Comparison of ENCODE assay signal across 1 cellular context in the genomic region with DNA sequence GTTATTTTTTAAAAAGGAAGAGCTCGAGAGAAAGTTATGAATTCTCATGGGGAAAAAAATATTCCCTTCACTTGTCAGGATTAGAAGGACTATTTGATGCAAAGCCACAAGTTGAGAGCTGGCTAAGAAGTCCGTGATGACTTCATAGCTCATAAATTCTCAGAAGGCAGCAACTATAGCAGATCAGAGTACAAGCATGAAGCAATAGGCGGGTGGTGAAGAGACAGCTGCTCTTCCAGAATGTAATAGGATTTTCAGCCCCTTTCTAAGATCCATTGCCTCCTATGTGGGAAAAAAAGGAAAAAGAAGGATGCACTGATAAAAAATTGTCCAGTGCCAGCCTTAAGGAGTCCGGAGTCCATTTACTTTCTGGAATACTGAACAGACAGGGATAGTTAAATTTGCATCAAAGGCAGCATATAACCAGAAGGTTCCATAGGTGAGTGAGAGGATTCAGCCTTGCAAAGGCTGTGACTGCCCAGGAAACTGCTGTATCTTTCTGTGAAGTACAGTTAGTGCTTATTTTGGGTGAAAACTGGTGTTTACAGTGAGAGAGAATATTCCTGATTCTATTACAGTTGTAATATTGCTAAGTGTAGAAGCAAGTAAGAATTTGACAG.
TF ChIP-seq lines count a peak whose summit lies in the region.

No MANE protein-coding gene starts in this region.

TF ChIP-seq in H1, 55 proteins besides CTCF, POLR2A, EP300 and RAD21 (continued from another document):
- TF ChIP-seq ZNF274 (IDR thresholded peaks at IDR 0.05; ENCODE audit: borderline replicate concordance, extremely low read depth, low read length) (no peak), NANOG (IDR thresholded peaks at IDR 0.05; ENCODE audit: insufficient read depth, low read depth, low read length, poor library complexity, severe bottlenecking) (no peak), KDM4A (IDR thresholded peaks at IDR 0.05; ENCODE audit: low read depth, low read length, severe bottlenecking) (no peak), CHD1 (IDR thresholded peaks at IDR 0.05; ENCODE audit: low read depth, low read length) (no peak), FOSL1 (IDR thresholded peaks at IDR 0.05; ENCODE audit: insufficient read depth, low read depth, low read length) (no peak), SIRT6 (IDR thresholded peaks at IDR 0.05; ENCODE audit: low read length) (no peak), E2F6 (IDR thresholded peaks at IDR 0.05) (no peak), PHF8 (conservative IDR thresholded peaks at IDR 0.05; ENCODE audit: low read depth, low read length) (no peak)
